In genomic region chr4:144732584-144733130, GRCh38 we compare ENCODE assay signal across 37 cellular contexts.
DNase-seq lines count a peak whose midpoint lies in the region; ATAC-seq and TF ChIP-seq lines count a peak whose summit lies in the region.
"Had no signal": no experiment of that assay in that cellular context is flagged by ENCODE, and none has a peak within 500 bp of the region (broad histone marks: within the 10 kb centered on the region; RNA-seq: fewer than 3 reads in every experiment).

No MANE protein-coding gene starts in this region.

- no CpG with 5 or more reads among the region's 2 CpGs for WGBS in H9 (ENCODE audit: extremely low coverage, insufficient read length, low lambda C conversion rate)

- no peaks in the 10 kb centered on the region for H4K20me1 ChIP-seq in H9 (ENCODE audit: control insufficient read depth, insufficient read depth, insufficient read length)

- H3K79me2 ChIP-seq in H9 (ENCODE audit: insufficient read depth, low read length), result no peaks in the 10 kb centered on the region

- H3K27me3 Mint-ChIP-seq in HFFc6 (ENCODE audit: insufficient read depth), result no peaks in the 10 kb centered on the region; the same call in 1 of the 2 replicates
- H3K27me3 Mint-ChIP-seq in activated CD4-positive, alpha-beta T cell treated with anti-CD3 and anti-CD28 coated beads for 36 hours, result no peaks in the 10 kb centered on the region
- no peaks in the 10 kb centered on the region for H3K27me3 Mint-ChIP-seq in H9 (ENCODE audit: low read depth)
- H3K27me3 Mint-ChIP-seq: activated CD8-positive, alpha-beta memory T cell treated with anti-CD3 and anti-CD28 coated beads, Interleukin-2, amount 10 ng/mL, durations not matched to agents 7 days and 5 days; CD4-positive, alpha-beta memory T cell; effector memory CD8-positive, alpha-beta T cell; naive B cell; progenitor cell of endocrine pancreas had no signal

- H3K4ac ChIP-seq in H9 (ENCODE audit: low read depth, low read length), result no peak overlapping the region

- no peaks in the 10 kb centered on the region for H3K4me1 ChIP-seq in H9 (ENCODE audit: insufficient read depth, low read length)
- H3K4me1 ChIP-seq: uterus had no signal

- no peak overlapping the region for H3K27ac ChIP-seq in H9 (ENCODE audit: insufficient read length, low read depth, low read length)
- H3K27ac ChIP-seq: neutrophil, PC-9, thoracic aorta, uterus had no signal

- no peak overlapping the region for H2BK5ac ChIP-seq in H9 (ENCODE audit: insufficient read length, low read length)

- H4K5ac ChIP-seq in H9 (ENCODE audit: insufficient read length, low read depth, low read length), result no peak overlapping the region

- no peak overlapping the region for H2AK5ac ChIP-seq in H9 (ENCODE audit: insufficient read length, low read length)

- no peaks in the 10 kb centered on the region for H3K23me2 ChIP-seq in H9 (ENCODE audit: insufficient read length, low read depth, low read length, poor library complexity, severe bottlenecking)

- no peak overlapping the region for H3K9ac ChIP-seq in H9 (ENCODE audit: extremely low read depth, insufficient read length, low read length)

- H3K36me3 Mint-ChIP-seq in HFFc6 (ENCODE audit: low read depth) (no peaks in the 10 kb centered on the region), H9 (ENCODE audit: insufficient read depth in 1 of 3, low read depth in 3 of 3) (no peaks in the 10 kb centered on the region)
- H3K36me3 Mint-ChIP-seq in activated CD4-positive, alpha-beta T cell treated with anti-CD3 and anti-CD28 coated beads for 36 hours (ENCODE audit: low read depth), result no peaks in the 10 kb centered on the region
- H3K36me3 Mint-ChIP-seq: activated CD8-positive, alpha-beta memory T cell treated with anti-CD3 and anti-CD28 coated beads, Interleukin-2, amount 10 ng/mL, durations not matched to agents 7 days and 5 days; CD4-positive, alpha-beta memory T cell; immature natural killer cell; naive B cell; WTC11 had no signal

- H3T11ph ChIP-seq in H9 (ENCODE audit: low read length), result no peak overlapping the region

- H3K18ac ChIP-seq in H9 (ENCODE audit: insufficient read length, low read depth, low read length), result no peak overlapping the region

- no peaks in the 10 kb centered on the region for H3K9me3 ChIP-seq in H9 (ENCODE audit: control insufficient read depth, low read depth, low read length)
- H3K9me3 ChIP-seq: neutrophil, thoracic aorta, uterus had no signal

- H3K79me1 ChIP-seq in H9 (ENCODE audit: insufficient read depth, low read depth, low read length, poor library complexity, severe bottlenecking), result no peaks in the 10 kb centered on the region

- H3K4me3 Mint-ChIP-seq in HFFc6, result no peak overlapping the region
- no peak overlapping the region for H3K4me3 Mint-ChIP-seq in activated CD4-positive, alpha-beta T cell treated with anti-CD3 and anti-CD28 coated beads for 36 hours
- H3K4me3 Mint-ChIP-seq in H9, result no peak overlapping the region
- H3K4me3 Mint-ChIP-seq: activated CD8-positive, alpha-beta memory T cell treated with anti-CD3 and anti-CD28 coated beads, Interleukin-2, amount 10 ng/mL, durations not matched to agents 7 days and 5 days; CD4-positive, alpha-beta memory T cell; effector memory CD8-positive, alpha-beta T cell; immature natural killer cell; naive B cell; WTC11 had no signal

- CTCF ChIA-PET in activated CD4-positive, alpha-beta T cell treated with anti-CD3 and anti-CD28 coated beads for 36 hours (lab: Charles Lee), result no interaction called here

- H3K56ac ChIP-seq in H9 (ENCODE audit: insufficient read length, low read depth, low read length), result no peak overlapping the region

- H3K4me2 ChIP-seq in H9 (ENCODE audit: insufficient read depth, insufficient read length, low read length), result no peak overlapping the region
- H3K4me2 ChIP-seq: PC-9 had no signal

- H2BK120ac ChIP-seq in H9 (ENCODE audit: low read depth, low read length, poor library complexity, severe bottlenecking), result no peak overlapping the region

- H3K27me3 ChIP-seq in H9 (ENCODE audit: insufficient read depth, low read length), result no peaks in the 10 kb centered on the region
- H3K27me3 ChIP-seq: neutrophil, uterus had no signal

- H3K23ac ChIP-seq in H9 (ENCODE audit: insufficient read length, low read depth, low read length), result no peak overlapping the region

- no peak overlapping the region for H2AFZ ChIP-seq in H9 (ENCODE audit: low read length)
- H2AFZ ChIP-seq: PC-9 had no signal

- peak; percentile 29 for DNase-seq in A172 (ENCODE audit: low spot score)
- peak; percentile 31 for DNase-seq in HFFc6
- peak; percentile 10 for DNase-seq in amniotic epithelial cell (ENCODE audit: low read depth)
- peak; percentile 52 for DNase-seq in foreskin melanocyte
- DNase-seq in HUDEP-2 (lab: John Stamatoyannopoulos, UW; ENCODE audit: unreplicated experiment in 76 of 76), result no peak
- DNase-seq in NCI-H2227 (lab: John Stamatoyannopoulos, UW; ENCODE audit: unreplicated experiment), result no peak
- DNase-seq in activated CD4-positive, alpha-beta T cell treated with anti-CD3 and anti-CD28 coated beads for 36 hours, result no peak
- no peak for DNase-seq in H9
- DNase-seq: 8988T; activated CD8-positive, alpha-beta memory T cell treated with anti-CD3 and anti-CD28 coated beads, Interleukin-2, amount 10 ng/mL, durations not matched to agents 7 days and 5 days; activated T-cell treated with anti-CD3 and anti-CD28 coated beads, Interleukin-2, amount 50 U/mL, for 48 hours; amniotic stem cell; CD4-positive, alpha-beta memory T cell; DMS 273 treated with DMSO at 0.1 percent for 48 hours; effector memory CD8-positive, alpha-beta T cell; GF-D8; hypothalamus; immature natural killer cell; Kasumi-1; naive B cell; NCI-H1092; NCI-H1694 treated with DMSO at 0.1 percent for 48 hours; NCI-H2171 treated with DMSO at 0.1 percent for 48 hours; NCI-H524; PC-9; SHP77 treated with DMSO at 0.1 percent for 48 hours; stimulated activated naive CD4-positive, alpha-beta T cell treated with Interleukin-2 at 50 U/mL for 16 hours; SW 1271; T-helper 9 cell; uterus had no signal

- TF ChIP-seq CTCF in HFFc6 (IDR thresholded peaks at IDR 0.05), result no peak
- no peak for TF ChIP-seq CTCF in H9 (conservative IDR thresholded peaks at IDR 0.05)

- H3K14ac ChIP-seq in H9 (ENCODE audit: insufficient read depth, low read length), result no peak overlapping the region

- H4K91ac ChIP-seq in H9 (ENCODE audit: insufficient read length, low read depth, low read length), result no peak overlapping the region

- H2BK15ac ChIP-seq in H9 (ENCODE audit: low read depth, low read length), result no peak overlapping the region

- ATAC-seq in activated CD4-positive, alpha-beta T cell treated with anti-CD3 and anti-CD28 coated beads for 36 hours, result no peak
- ATAC-seq: activated CD8-positive, alpha-beta memory T cell treated with anti-CD3 and anti-CD28 coated beads, Interleukin-2, amount 10 ng/mL, durations not matched to agents 7 days and 5 days; effector memory CD8-positive, alpha-beta T cell; esophagus mucosa; HCT116; left lobe of liver; WTC11 had no signal

- H3K27ac Mint-ChIP-seq in HFFc6 (no peak overlapping the region), H9 (no peak overlapping the region)
- H3K27ac Mint-ChIP-seq in activated CD4-positive, alpha-beta T cell treated with anti-CD3 and anti-CD28 coated beads for 36 hours, result no peak overlapping the region
- H3K27ac Mint-ChIP-seq: activated CD8-positive, alpha-beta memory T cell treated with anti-CD3 and anti-CD28 coated beads, Interleukin-2, amount 10 ng/mL, durations not matched to agents 7 days and 5 days; CD4-positive, alpha-beta memory T cell; effector memory CD8-positive, alpha-beta T cell; immature natural killer cell; naive B cell; progenitor cell of endocrine pancreas; WTC11 had no signal

- no peak overlapping the region for H2BK12ac ChIP-seq in H9 (ENCODE audit: insufficient read length, low read depth, low read length)

- POLR2A ChIA-PET in activated CD4-positive, alpha-beta T cell treated with anti-CD3 and anti-CD28 coated beads for 36 hours (lab: Charles Lee), result no interaction called here

- H3K4me1 Mint-ChIP-seq in HFFc6 (ENCODE audit: low read depth) (peaks cover 20% of the 10 kb centered on the region), H9 (peaks cover 7 to 18% of the 10 kb centered on the region in 2 experiments)
- H3K4me1 Mint-ChIP-seq in activated CD4-positive, alpha-beta T cell treated with anti-CD3 and anti-CD28 coated beads for 36 hours, result no peaks in the 10 kb centered on the region
- H3K4me1 Mint-ChIP-seq: activated CD8-positive, alpha-beta memory T cell treated with anti-CD3 and anti-CD28 coated beads, Interleukin-2, amount 10 ng/mL, durations not matched to agents 7 days and 5 days; CD4-positive, alpha-beta memory T cell; immature natural killer cell; naive B cell had no signal

- H3K9me3 Mint-ChIP-seq in HFFc6, result no peaks in the 10 kb centered on the region
- no peaks in the 10 kb centered on the region for H3K9me3 Mint-ChIP-seq in activated CD4-positive, alpha-beta T cell treated with anti-CD3 and anti-CD28 coated beads for 36 hours (ENCODE audit: low read depth)
- H3K9me3 Mint-ChIP-seq in H9, result no peaks in the 10 kb centered on the region
- H3K9me3 Mint-ChIP-seq: naive B cell, WTC11 had no signal

- intact Hi-C loops in activated CD4-positive, alpha-beta T cell treated with anti-CD3 and anti-CD28 coated beads for 36 hours (cut with DNase I, micrococcal nuclease), result no loop called here

- no peak overlapping the region for H4K8ac ChIP-seq in H9 (replicated peaks; ENCODE audit: insufficient read length, low read depth, low read length)

- H2BK20ac ChIP-seq in H9 (ENCODE audit: low read depth, low read length, poor library complexity, severe bottlenecking), result no peak overlapping the region

Comparison
In these comparisons a context has a peak if more than half of its experiments do, and no peak if none do; other contexts are left out.
1. DNase-seq: peak in A172 (single experiment), HFFc6 (single experiment), amniotic epithelial cell (single experiment) and foreskin melanocyte (single experiment); none in HUDEP-2 (0 of 76), NCI-H2227 (single experiment), activated CD4-positive, alpha-beta T cell treated with anti-CD3 and anti-CD28 coated beads for 36 hours (single experiment) and H9 (single experiment).